9 cellular contexts compared by ENCODE assay signal in genomic region chr7:158812684-158813083, GRCh38. TPM values are rescaled to one million over a fixed set of nuclear protein-coding genes. Genes with fewer than 3 reads are reported as not detected.
DNase-seq lines count a peak whose midpoint lies in the region; ATAC-seq and TF ChIP-seq lines count a peak whose summit lies in the region.
"Had no signal": no experiment of that assay in that cellular context is flagged by ENCODE, and none has a peak within 500 bp of the region (broad histone marks: within the 10 kb centered on the region; RNA-seq: fewer than 3 reads in every experiment).

No MANE protein-coding gene starts in this region.

- no peak for TF ChIP-seq CTCF in upper lobe of right lung (IDR thresholded peaks at IDR 0.05)

- no peaks in the 10 kb centered on the region for H3K27me3 ChIP-seq in upper lobe of right lung

- intact Hi-C loops in upper lobe of right lung (cut with DNase I): no loop called here

- POLR2A ChIA-PET in naive thymus-derived CD8-positive, alpha-beta T cell (lab: Charles Lee): interaction anchor here (0.5 to 8.7 kb wide), 10 partner anchors 14 to 108 kb away, joined by 3 to 150 read pairs (median 4); partner anchors contain the start of genes DYNC2I1, ESYT2 and NCAPG2

- peaks cover 0 to 1% (median 0%) of the 10 kb centered on the region in 9 donors for H3K9me3 Mint-ChIP-seq in naive thymus-derived CD8-positive, alpha-beta T cell

- H3K36me3 Mint-ChIP-seq in naive thymus-derived CD8-positive, alpha-beta T cell: peaks cover 0 to 33% (median 8%) of the 10 kb centered on the region in 3 donors

- peaks cover 4% of the 10 kb centered on the region for H3K36me3 ChIP-seq in upper lobe of right lung

- peak; percentile 65 to 71 for ATAC-seq in naive thymus-derived CD8-positive, alpha-beta T cell
- no peak for ATAC-seq in upper lobe of right lung

- H3K9me3 ChIP-seq in upper lobe of right lung: no peaks in the 10 kb centered on the region

- DNase-seq in activated gamma-delta T cell treated with Interleukin-2 at 50 U/mL for 16 hours: peak; percentile 61
- DNase-seq in activated gamma-delta T cell (lab: John Stamatoyannopoulos, UW): no peak
- DNase-seq in activated effector memory CD4-positive, alpha-beta T cell treated with anti-CD3 and anti-CD28 coated beads, Interleukin-2, amount 50 U/mL, for 16 hours: peak; percentile 84
- peak; percentile 42 to 96 (median 90) for DNase-seq in naive thymus-derived CD8-positive, alpha-beta T cell
- DNase-seq in upper lobe of right lung: no peak
- DNase-seq in GF-D8 (lab: John Stamatoyannopoulos, UW): no peak
- no peak for DNase-seq in DMS153 treated with DMSO at 0.1 percent for 48 hours (lab: John Stamatoyannopoulos, UW; ENCODE audit: unreplicated experiment)
- DNase-seq in NCI-H2196 treated with DMSO at 0.1 percent for 48 hours (lab: John Stamatoyannopoulos, UW; ENCODE audit: unreplicated experiment): no peak
- DNase-seq: NCI-H2171 had no signal

- peak overlapping the region; percentile 65 to 89 (median 82) for H3K4me3 Mint-ChIP-seq in naive thymus-derived CD8-positive, alpha-beta T cell

- no peak overlapping the region for H3K4me3 ChIP-seq in upper lobe of right lung

- peak overlapping the region; percentile 89 to 100 (median 97) for H3K27ac Mint-ChIP-seq in naive thymus-derived CD8-positive, alpha-beta T cell

- H3K27ac ChIP-seq in upper lobe of right lung: peak overlapping the region; percentile 76

- H3K4me1 ChIP-seq in upper lobe of right lung: peaks cover 49% of the 10 kb centered on the region

- H3K27me3 Mint-ChIP-seq in naive thymus-derived CD8-positive, alpha-beta T cell: peaks cover 0 to 1% (median 0%) of the 10 kb centered on the region in 5 donors

- H3K4me1 Mint-ChIP-seq in naive thymus-derived CD8-positive, alpha-beta T cell: peaks cover 59 to 97% (median 90%) of the 10 kb centered on the region in 4 donors

RNA-seq across cellular contexts. Expression of gene ESYT2, which starts 16.6 kb away (rescaled TPM):
- total RNA-seq in naive thymus-derived CD8-positive, alpha-beta T cell: 100 to 1,000 TPM; 101 to 105 TPM
- polyA plus RNA-seq in naive thymus-derived CD8-positive, alpha-beta T cell: 10 to 100 TPM; 58.6 to 93.3 (median 79.8) TPM
- total RNA-seq in upper lobe of right lung: 63.1 TPM

RNA-seq across cellular contexts. Expression of gene DYNC2I1, which starts 43.7 kb away (rescaled TPM):
- 10 to 100 TPM; 16.3 to 19.0 TPM for total RNA-seq in naive thymus-derived CD8-positive, alpha-beta T cell
- 10 to 100 TPM; 14.1 to 22.1 (median 19.8) TPM for polyA plus RNA-seq in naive thymus-derived CD8-positive, alpha-beta T cell
- total RNA-seq in upper lobe of right lung: 17.9 TPM

Comparison
In these comparisons a context has a peak if more than half of its experiments do, and no peak if none do; other contexts are left out.
1. DNase-seq: peak in activated gamma-delta T cell treated with Interleukin-2 at 50 U/mL for 16 hours (single experiment), activated effector memory CD4-positive, alpha-beta T cell treated with anti-CD3 and anti-CD28 coated beads, Interleukin-2, amount 50 U/mL, for 16 hours (single experiment) and naive thymus-derived CD8-positive, alpha-beta T cell (10 of 10); none in activated gamma-delta T cell (single experiment), upper lobe of right lung (single experiment), GF-D8 (single experiment), DMS153 treated with DMSO at 0.1 percent for 48 hours (single experiment) and NCI-H2196 treated with DMSO at 0.1 percent for 48 hours (single experiment).